8 cellular contexts compared by ENCODE assay signal in genomic region chr1:24769656-24770651, GRCh38. TPM values are rescaled to one million over a fixed set of nuclear protein-coding genes. Genes with fewer than 3 reads are reported as not detected.
A peak's percentile ranks its signal among the peaks of the same experiment; 100 is the strongest.
DNase-seq lines count a peak whose midpoint lies in the region; ATAC-seq and TF ChIP-seq lines count a peak whose summit lies in the region.

No MANE protein-coding gene starts in this region.

- H3K27me3 ChIP-seq in Peyer's patch: no peaks in the 10 kb centered on the region
- H3K27me3 ChIP-seq in sigmoid colon: no peaks in the 10 kb centered on the region

- no peak for ATAC-seq in HG03571 (IDR thresholded peaks at IDR 0.05; ENCODE audit: unreplicated experiment)

- no peak overlapping the region for H3K4me3 ChIP-seq in Peyer's patch
- H3K4me3 ChIP-seq in sigmoid colon: peak overlapping the region in 2 of 4 donors; percentile 12 to 15

- TF ChIP-seq CTCF in Peyer's patch (IDR thresholded peaks at IDR 0.05) (no peak), sigmoid colon (IDR thresholded peaks at IDR 0.05) (no peak)

- H3K9me3 ChIP-seq in Peyer's patch (no peaks in the 10 kb centered on the region), sigmoid colon (no peaks in the 10 kb centered on the region)

- no peaks in the 10 kb centered on the region for H3K4me1 ChIP-seq in Peyer's patch
- peaks cover 0 to 47% (median 45%) of the 10 kb centered on the region in 4 donors for H3K4me1 ChIP-seq in sigmoid colon

- H3K36me3 ChIP-seq in Peyer's patch (no peaks in the 10 kb centered on the region), sigmoid colon (no peaks in the 10 kb centered on the region)

- intact Hi-C loops in sigmoid colon (cut with DNase I): loop anchor here (2.0 kb wide), 1 partner anchor 23 kb away; no protein-coding TSS in a partner anchor

- 27 to 30% methylated on average over 2 of the region's 2 CpGs for WGBS in sigmoid colon, 2 donors

- H3K27ac ChIP-seq in Peyer's patch (peak overlapping the region in 3 of 4 donors; percentile 22 to 80 (median 58)), sigmoid colon (peak overlapping the region; percentile 83 to 94 (median 89))

- DNase-seq in GM04503 (ENCODE audit: low read depth) (peak; percentile 91), Peyer's patch (no peak), fibroblast of peridontal ligament (ENCODE audit: extremely low read depth) (peak; percentile 99), sigmoid colon (no peak), medulla oblongata (ENCODE audit: extremely low spot score) (no peak), hypothalamus (lab: John Stamatoyannopoulos, UW) (no peak), NCI-H510A treated with DMSO at 0.1 percent for 48 hours (lab: John Stamatoyannopoulos, UW) (no peak)

- TF ChIP-seq POLR2A in Peyer's patch (IDR thresholded peaks at IDR 0.05): no peak
- TF ChIP-seq POLR2A in sigmoid colon (IDR thresholded peaks at IDR 0.05): no peak

- TF ChIP-seq EP300 in sigmoid colon (IDR thresholded peaks at IDR 0.05): peak in 2 of 4 donors; percentile 53 to 71

RNA-seq across cellular contexts. Expression of gene CLIC4, which starts 24.7 kb away (rescaled TPM):
- total RNA-seq in Peyer's patch (10 to 100 TPM; 17.3 to 63.5 (median 32.6) TPM), sigmoid colon (100 to 1,000 TPM; 334 to 443 (median 385) TPM)
- polyA plus RNA-seq in sigmoid colon: 10 to 100 TPM; 37.8 to 39.9 (median 37.9) TPM

Comparison
In these comparisons a context has a peak if more than half of its experiments do, and no peak if none do; other contexts are left out.
1. DNase-seq: peak in GM04503 (single experiment) and fibroblast of peridontal ligament (single experiment); none in Peyer's patch (0 of 3), sigmoid colon (single experiment), medulla oblongata (single experiment), hypothalamus (0 of 51) and NCI-H510A treated with DMSO at 0.1 percent for 48 hours (single experiment).
2. RNA of gene CLIC4, which starts 24.7 kb away (total RNA-seq): 334 to 443 TPM in sigmoid colon; 17.3 to 63.5 TPM in Peyer's patch; every median in the first group is over 4 times any median in the second.